ENCODE assay signal across 10 cellular contexts in the genomic region with DNA sequence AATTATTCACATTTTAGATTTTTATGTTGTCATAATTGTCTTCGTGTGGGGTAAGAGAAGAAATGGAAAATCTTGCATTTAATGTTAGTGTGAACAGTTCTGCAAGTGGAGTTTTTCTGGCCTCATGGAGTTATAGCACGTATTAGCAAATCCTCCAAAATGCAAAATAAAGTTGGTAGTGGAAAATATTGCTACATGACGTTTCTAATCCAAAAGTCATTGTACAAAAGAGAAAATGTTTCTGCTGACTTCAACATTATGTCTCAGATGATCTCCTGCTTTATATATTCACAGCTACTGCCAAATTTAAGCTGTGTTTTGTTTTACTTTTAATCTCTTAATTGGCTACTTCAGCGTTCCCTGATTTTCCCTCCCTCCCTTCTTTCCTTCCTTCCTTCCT.
"Had no signal": no experiment of that assay in that cellular context is flagged by ENCODE, and none has a peak within 500 bp of the region (broad histone marks: within the 10 kb centered on the region; RNA-seq: fewer than 3 reads in every experiment).

No MANE protein-coding gene starts in this region.

- DNase-seq: H7, HFFc6, KG1 had no signal

- H3K27ac Mint-ChIP-seq: GM23338, HFFc6, IgD-negative memory B cell had no signal

- H3K4me1 ChIP-seq: HAP-1 had no signal

- H3K4me3 ChIP-seq: GM23338, HAP-1 had no signal

- H3K27me3 Mint-ChIP-seq: IgD-negative memory B cell had no signal

- H3K4me1 Mint-ChIP-seq: GM23338, IgD-negative memory B cell had no signal

- H3K4me3 Mint-ChIP-seq: GM23338, HFFc6, IgD-negative memory B cell had no signal

- H3K27ac ChIP-seq: HL-60 had no signal

- H3K36me3 ChIP-seq: HAP-1 had no signal

- H3K9me3 ChIP-seq: HAP-1 had no signal

- H3K9me3 Mint-ChIP-seq: GM23338 had no signal

- ATAC-seq: GM23338, HCT116, HepG2 had no signal

- H2AFZ ChIP-seq: GM23338 had no signal

- H3K4me2 ChIP-seq: GM23338 had no signal

- FAIRE-seq: H1, HepG2 had no signal
